10 cellular contexts compared by ENCODE assay signal in the genomic region with DNA sequence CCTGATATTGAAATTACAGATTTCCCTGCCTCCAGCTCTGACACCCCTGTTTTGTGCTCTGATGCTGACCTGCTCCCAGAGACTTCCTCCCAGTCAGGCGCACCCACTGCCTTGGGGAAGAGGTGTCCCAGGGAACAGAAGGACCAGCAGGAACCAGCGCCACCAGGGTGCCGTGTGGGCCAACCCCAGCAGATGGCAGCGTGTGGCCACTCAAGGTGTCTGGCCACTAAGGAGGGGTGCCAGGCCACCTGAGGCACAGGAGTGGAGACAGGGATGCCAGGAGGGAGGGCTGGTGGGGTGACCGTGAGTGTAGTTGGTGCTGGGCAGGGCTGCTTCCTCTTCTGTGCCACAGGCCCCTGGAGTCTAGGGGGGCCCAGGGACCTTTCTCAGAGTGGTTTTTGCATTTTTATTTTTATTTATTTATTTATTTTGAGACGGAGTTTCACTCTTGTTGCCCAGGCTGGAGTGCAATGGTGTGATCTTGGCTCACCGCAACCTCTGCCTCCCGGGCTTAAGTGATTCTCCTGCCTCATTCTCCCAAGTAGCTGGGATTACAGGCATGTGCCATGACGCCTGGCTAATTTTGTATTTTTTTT. TPM values are rescaled to one million over a fixed set of nuclear protein-coding genes. Genes with fewer than 3 reads are reported as not detected.
DNase-seq lines count a peak whose midpoint lies in the region; ATAC-seq and TF ChIP-seq lines count a peak whose summit lies in the region.
"Had no signal": no experiment of that assay in that cellular context is flagged by ENCODE, and none has a peak within 500 bp of the region (broad histone marks: within the 10 kb centered on the region; RNA-seq: fewer than 3 reads in every experiment).

No MANE protein-coding gene starts in this region.

- 62 to 69% (median 63%) methylated on average over 9 of the region's 9 CpGs for WGBS in ovary, 3 donors

- no peak overlapping the region for H3K27ac Mint-ChIP-seq in Caco-2 (ENCODE audit: unreplicated experiment)
- H3K27ac Mint-ChIP-seq in GM23338, result peak overlapping the region; percentile 71; the same call in 1 of the 2 replicates

- H3K4me3 ChIP-seq in Caco-2 (ENCODE audit: low read depth, low read length), result no peak overlapping the region
- H3K4me3 ChIP-seq in GM23338, result no peak overlapping the region
- H3K4me3 ChIP-seq in ovary, result no peak overlapping the region
- H3K4me3 ChIP-seq: SK-N-MC, skin epidermis had no signal

- DNase-seq in Caco-2 (peak; percentile 79 to 84), GM23338 (ENCODE audit: low spot score) (peak; percentile 82), NCI-H69 (lab: John Stamatoyannopoulos, UW) (peak; percentile 75), activated T-cell treated with anti-CD3 and anti-CD28 coated beads for 24 hours (ENCODE audit: low read depth) (peak; percentile 37), fibroblast of peridontal ligament (ENCODE audit: extremely low read depth) (peak; percentile 33), ovary (peak in 4 of 5 donors; percentile 56 to 65 (median 61)), AG08396 (ENCODE audit: low spot score) (no peak), medulla oblongata (ENCODE audit: extremely low spot score) (no peak)

- H3K36me3 ChIP-seq in Caco-2 (ENCODE audit: control insufficient read depth, insufficient read depth, low read length), result no peaks in the 10 kb centered on the region
- no peaks in the 10 kb centered on the region for H3K36me3 ChIP-seq in GM23338 (ENCODE audit: insufficient read depth)
- H3K36me3 ChIP-seq in ovary, result no peaks in the 10 kb centered on the region

- H3K4me1 ChIP-seq in Caco-2 (peaks cover 7% of the 10 kb centered on the region), GM23338 (ENCODE audit: insufficient read depth) (peaks cover 5% of the 10 kb centered on the region), ovary (ENCODE audit: insufficient read depth) (no peaks in the 10 kb centered on the region)

- no peaks in the 10 kb centered on the region for H4K20me1 ChIP-seq in GM23338 (replicated peaks; ENCODE audit: insufficient read depth)

- intact Hi-C loops in Caco-2 (cut with micrococcal nuclease; ENCODE audit: unreplicated experiment), result loop anchor here (1.0 kb wide), 2 partner anchors 23 to 27 kb away; no protein-coding TSS in a partner anchor
- intact Hi-C loops in ovary (cut with DNase I), result no loop called here

- H2AFZ ChIP-seq in GM23338, result 0 out of 2 replicates have a peak overlapping the region, but pooled peaks have one; percentile 43

- H3K4me1 Mint-ChIP-seq in Caco-2 (ENCODE audit: low read depth, unreplicated experiment) (no peaks in the 10 kb centered on the region), GM23338 (peaks cover 14% of the 10 kb centered on the region; the same call in 2 of the 3 replicates)

- TF ChIP-seq EP300 in ovary (IDR thresholded peaks at IDR 0.05), result no peak

- TF ChIP-seq POLR2A in ovary (IDR thresholded peaks at IDR 0.05), result no peak

- H3K27me3 ChIP-seq in Caco-2 (replicated peaks; ENCODE audit: control insufficient read depth, insufficient read depth, low read length), result no peaks in the 10 kb centered on the region
- H3K27me3 ChIP-seq in GM23338 (ENCODE audit: insufficient read depth), result no peaks in the 10 kb centered on the region
- no peaks in the 10 kb centered on the region for H3K27me3 ChIP-seq in ovary

- ATAC-seq in GM23338, result peak; percentile 92

- no peak overlapping the region for H3K4me3 Mint-ChIP-seq in Caco-2 (ENCODE audit: unreplicated experiment)
- no peak overlapping the region for H3K4me3 Mint-ChIP-seq in GM23338

- H3F3A ChIP-seq in GM23338 (replicated peaks; ENCODE audit: low read depth), result peaks cover 9% of the 10 kb centered on the region

- POLR2A ChIA-PET in Caco-2 (lab: Charles Lee), result no interaction called here

- H3K4me2 ChIP-seq in GM23338, result no peak overlapping the region

- H3K27ac ChIP-seq in GM23338 (ENCODE audit: low read depth) (no peak overlapping the region), ovary (no peak overlapping the region)
- H3K27ac ChIP-seq: SK-N-MC had no signal

- TF ChIP-seq CTCF in Caco-2 (IDR thresholded peaks at IDR 0.05; ENCODE audit: insufficient read depth in 1 of 2, low read depth in 1 of 2, low read length in 1 of 2, severe bottlenecking in 1 of 2, unreplicated experiment in 1 of 2) (peak; percentile 57 to 81), GM23338 (conservative IDR thresholded peaks at IDR 0.05; ENCODE audit: low read depth in 2 of 2) (peak; percentile 68 to 99), ovary (IDR thresholded peaks at IDR 0.05) (peak in 1 of 3 donors; percentile 45)

- CTCF ChIA-PET in Caco-2 (lab: Charles Lee), result no interaction called here

- no TSS peak for BruUV-seq in Caco-2 (replicated peaks; lab: Mats Ljungman, UMichigan)

- no peaks in the 10 kb centered on the region for H3K9me2 ChIP-seq in GM23338 (ENCODE audit: insufficient read depth)

- H3K36me3 Mint-ChIP-seq in Caco-2 (ENCODE audit: insufficient read depth, unreplicated experiment) (peaks cover 6% of the 10 kb centered on the region), GM23338 (ENCODE audit: low read depth) (no peaks in the 10 kb centered on the region)

- no peaks in the 10 kb centered on the region for H3K79me2 ChIP-seq in GM23338 (replicated peaks; ENCODE audit: insufficient read depth)

- H3K27me3 Mint-ChIP-seq in Caco-2 (ENCODE audit: insufficient read depth, unreplicated experiment), result no peaks in the 10 kb centered on the region
- H3K27me3 Mint-ChIP-seq in GM23338 (ENCODE audit: insufficient read depth, low read depth, poor library complexity), result peaks cover 13% of the 10 kb centered on the region

- H3K9me3 Mint-ChIP-seq in Caco-2 (ENCODE audit: unreplicated experiment), result no peaks in the 10 kb centered on the region
- no peaks in the 10 kb centered on the region for H3K9me3 Mint-ChIP-seq in GM23338

- H3K9me3 ChIP-seq in Caco-2 (no peaks in the 10 kb centered on the region), ovary (no peaks in the 10 kb centered on the region)

TF ChIP-seq in GM23338, 12 proteins besides CTCF, POLR2A, EP300 and RAD21 (continues in another document):
- TF ChIP-seq EZH2phosphoT487 (IDR thresholded peaks at IDR 0.05; ENCODE audit: unreplicated experiment), result no peak

RNA-seq across cellular contexts. Expression of a gene that starts 56.0 kb away (rescaled TPM):
- not detected in 2 replicates for total RNA-seq in Caco-2 (2022)
- total RNA-seq in GM23338 (2014; rRNA removed; shearing (Covaris generic)), result not detected in 2 replicates
- not detected in 2 replicates for polyA plus RNA-seq in GM23338 (2016; fragmentation: Nextera tagmentation; extraction: Ambion mirVana)
- total RNA-seq in ovary, result not detected
- not detected for polyA plus RNA-seq in ovary

RNA-seq across cellular contexts. Expression of a gene that starts 59.6 kb away (rescaled TPM):
- total RNA-seq in Caco-2 (2022) (597 and 669 TPM in 2 replicates), ovary (1,000 to 10,000 TPM in 2 of 7 donors, 100 to 1,000 TPM in 5; 755 to 1,301 (median 902) TPM)
- total RNA-seq in GM23338 (2014; rRNA removed; shearing (Covaris generic)), result 1,861 and 2,007 TPM in 2 replicates
- polyA plus RNA-seq in GM23338 (2016; fragmentation: Nextera tagmentation; extraction: Ambion mirVana) (8,990 and 10,188 TPM in 2 replicates), ovary (1,000 to 10,000 TPM; 1,827 to 1,991 TPM)

Comparison
In these comparisons a context has a peak if more than half of its experiments do, and no peak if none do; other contexts are left out.
1. DNase-seq: peak in Caco-2 (2 of 2), GM23338 (single experiment), NCI-H69 (single experiment), activated T-cell treated with anti-CD3 and anti-CD28 coated beads for 24 hours (single experiment), fibroblast of peridontal ligament (single experiment) and ovary (4 of 5); none in AG08396 (single experiment) and medulla oblongata (single experiment).